8 cellular contexts compared by ENCODE assay signal in genomic region chr7:99040104-99040958, GRCh38.
DNase-seq lines count a peak whose midpoint lies in the region; ATAC-seq and TF ChIP-seq lines count a peak whose summit lies in the region.

No MANE protein-coding gene starts in this region.

- H3K27ac ChIP-seq in liver (ENCODE audit: low read depth in 1 of 2, low read length in 2 of 2), result peak overlapping the region in 1 of 2 donors; percentile 15

- H3K4me3 ChIP-seq in AG04449 (ENCODE audit: low read depth, low read length) (no peak overlapping the region), liver (ENCODE audit: low read depth in 1 of 3, low read length in 3 of 3) (no peak overlapping the region)

- peaks cover 0 to 30% (median 22%) of the 10 kb centered on the region in 4 donors for H3K4me1 ChIP-seq in liver (ENCODE audit: control insufficient read depth in 4 of 4, insufficient read depth in 4 of 4, low read length in 3 of 4)

- CTCF ChIA-PET in AG04449 (lab: Yijun Ruan, JAX), result interaction anchor here (0.8 to 10.4 kb wide), 15 partner anchors 9 to 284 kb away, joined by 3 to 217 read pairs (median 6); no protein-coding TSS in a partner anchor

- POLR2A ChIA-PET in AG04449 (lab: Yijun Ruan, JAX), result no interaction called here

- peak; percentile 67 for TF ChIP-seq CTCF in AG04449 (IDR thresholded peaks at IDR 0.05; ENCODE audit: insufficient read depth, low read length, missing control alignments)
- peak; percentile 61 for TF ChIP-seq CTCF in GM20000 (IDR thresholded peaks at IDR 0.05; ENCODE audit: extremely low read depth, missing control alignments)
- TF ChIP-seq CTCF in liver (IDR thresholded peaks at IDR 0.05; ENCODE audit: low read depth, low read length, missing input control), result peak; percentile 79

- no peaks in the 10 kb centered on the region for H3K27me3 ChIP-seq in liver (ENCODE audit: control insufficient read depth in 4 of 4, insufficient read depth in 4 of 4, low read length in 3 of 4)

- TF ChIP-seq RAD21 in liver (IDR thresholded peaks at IDR 0.05), result peak; percentile 95 to 96

- H3K36me3 ChIP-seq in liver (ENCODE audit: control insufficient read depth in 4 of 4, insufficient read depth in 3 of 4, low read depth in 1 of 4, low read length in 3 of 4), result peaks cover 12 to 48% (median 36%) of the 10 kb centered on the region in 4 donors

- ATAC-seq in GM19463 (IDR thresholded peaks at IDR 0.05; ENCODE audit: unreplicated experiment), result no peak

- DNase-seq in AG04449 (ENCODE audit: low read depth, low spot score) (peak; percentile 24), GM20000 (ENCODE audit: low spot score) (peak; percentile 84), NCI-H226 (peak; percentile 20), dermis blood vessel endothelial cell (peak; percentile 93)
- peak; percentile 56 for DNase-seq in activated CD4-positive, alpha-beta T cell treated with anti-CD3 and anti-CD28 coated beads, Interleukin-2, amount 50 U/mL, for 1 hour
- DNase-seq in stimulated activated CD4-positive, alpha-beta T cell treated with anti-CD3 and anti-CD28 coated beads, Interleukin-4, amount 100 ng/mL, for 24 hours, result peak; percentile 72

- H3K9ac ChIP-seq in liver (ENCODE audit: low read depth in 1 of 2, low read length in 2 of 2), result no peak overlapping the region

- H3K9me3 ChIP-seq in liver (ENCODE audit: control insufficient read depth in 4 of 4, low read length in 3 of 4), result no peaks in the 10 kb centered on the region

- WGBS in liver, result 66% methylated on average over 31 of the region's 31 CpGs

TF ChIP-seq in liver, 16 proteins besides CTCF, POLR2A, EP300 and RAD21:
- TF ChIP-seq ZBTB33 (IDR thresholded peaks at IDR 0.05) (no peak), HNF4G (IDR thresholded peaks at IDR 0.05) (no peak), NR2F2 (IDR thresholded peaks at IDR 0.05) (no peak), FOXA2 (IDR thresholded peaks at IDR 0.05) (no peak), EGR1 (IDR thresholded peaks at IDR 0.05; ENCODE audit: low read depth in 2 of 2) (no peak), SP1 (IDR thresholded peaks at IDR 0.05) (no peak), RXRA (IDR thresholded peaks at IDR 0.05) (no peak), GABPA (IDR thresholded peaks at IDR 0.05 in 1 of 2, conservative IDR thresholded peaks at IDR 0.05 in 1 of 2) (no peak), ATF3 (IDR thresholded peaks at IDR 0.05) (no peak), FOXA1 (IDR thresholded peaks at IDR 0.05) (no peak), REST (IDR thresholded peaks at IDR 0.05) (no peak), YY1 (IDR thresholded peaks at IDR 0.05) (no peak), HNF4A (conservative IDR thresholded peaks at IDR 0.05) (no peak), TAF1 (conservative IDR thresholded peaks at IDR 0.05) (no peak), JUND (IDR thresholded peaks at IDR 0.05) (no peak)
- TF ChIP-seq, protein P1, sequence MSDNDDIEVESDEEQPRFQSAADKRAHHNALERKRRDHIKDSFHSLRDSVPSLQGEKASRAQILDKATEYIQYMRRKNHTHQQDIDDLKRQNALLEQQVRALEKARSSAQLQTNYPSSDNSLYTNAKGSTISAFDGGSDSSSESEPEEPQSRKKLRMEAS (IDR thresholded peaks at IDR 0.05), result no peak

Comparison
In these comparisons a context has a peak if more than half of its experiments do, and no peak if none do; other contexts are left out.
1. DNase-seq: peak in every context shown above with its lines; median percentile 93 in dermis blood vessel endothelial cell; 84 in GM20000; 72 in stimulated activated CD4-positive, alpha-beta T cell treated with anti-CD3 and anti-CD28 coated beads, Interleukin-4, amount 100 ng/mL, for 24 hours; 56 in activated CD4-positive, alpha-beta T cell treated with anti-CD3 and anti-CD28 coated beads, Interleukin-2, amount 50 U/mL, for 1 hour; 24 in AG04449; 20 in NCI-H226.